In genomic region chr7:3585826-3586225, GRCh38 we compare ENCODE assay signal across 22 cellular contexts.
"Had no signal": no experiment of that assay in that cellular context is flagged by ENCODE, and none has a peak within 500 bp of the region (broad histone marks: within the 10 kb centered on the region; RNA-seq: fewer than 3 reads in every experiment).

No MANE protein-coding gene starts in this region.

- H3K4me1 ChIP-seq: esophagus muscularis mucosa, gastrocnemius medialis, heart right ventricle, right atrium auricular region, transverse colon had no signal

- H3K27ac Mint-ChIP-seq: natural killer cell had no signal

- DNase-seq: cortex of kidney; dorsolateral prefrontal cortex; effector CD8-positive, alpha-beta T cell; gastrocnemius medialis; heart right ventricle; hypothalamus; kidney glomerular epithelial cell; mammary epithelial cell; natural killer cell; nucleus accumbens; ovary; small intestine; stimulated activated CD4-positive, alpha-beta T cell treated with anti-CD3 and anti-CD28 coated beads, Interleukin-12 subunit alpha, Interleukin-12 subunit beta, amount 100 ng/mL, for 4 hours; stimulated activated naive CD4-positive, alpha-beta T cell; stomach; substantia nigra; transverse colon had no signal

- H3K4me3 ChIP-seq: dorsolateral prefrontal cortex, esophagus muscularis mucosa, gastrocnemius medialis, heart right ventricle, ovary, right atrium auricular region, stomach, thoracic aorta, transverse colon had no signal

- H3K36me3 Mint-ChIP-seq: natural killer cell had no signal

- H3K4me1 Mint-ChIP-seq: natural killer cell, neural crest cell had no signal

- H3K27ac ChIP-seq: dorsolateral prefrontal cortex, epithelial cell of prostate, esophagus muscularis mucosa, gastrocnemius medialis, heart right ventricle, ovary, right atrium auricular region, stomach, thoracic aorta, transverse colon had no signal

- H3K4me3 Mint-ChIP-seq: natural killer cell, neural crest cell had no signal

- H3K9me3 Mint-ChIP-seq: natural killer cell had no signal

- H3K27me3 ChIP-seq: dorsolateral prefrontal cortex, esophagus muscularis mucosa, gastrocnemius medialis, heart right ventricle, ovary, right atrium auricular region, stomach, transverse colon had no signal

- ATAC-seq: gastrocnemius medialis, heart right ventricle, natural killer cell had no signal

- H3K36me3 ChIP-seq: esophagus muscularis mucosa, gastrocnemius medialis, heart right ventricle, ovary, right atrium auricular region, stomach, thoracic aorta, transverse colon had no signal

- H3K9me3 ChIP-seq: esophagus muscularis mucosa, gastrocnemius medialis, heart right ventricle, ovary, right atrium auricular region, stomach, thoracic aorta, transverse colon had no signal
